In the genomic region with DNA sequence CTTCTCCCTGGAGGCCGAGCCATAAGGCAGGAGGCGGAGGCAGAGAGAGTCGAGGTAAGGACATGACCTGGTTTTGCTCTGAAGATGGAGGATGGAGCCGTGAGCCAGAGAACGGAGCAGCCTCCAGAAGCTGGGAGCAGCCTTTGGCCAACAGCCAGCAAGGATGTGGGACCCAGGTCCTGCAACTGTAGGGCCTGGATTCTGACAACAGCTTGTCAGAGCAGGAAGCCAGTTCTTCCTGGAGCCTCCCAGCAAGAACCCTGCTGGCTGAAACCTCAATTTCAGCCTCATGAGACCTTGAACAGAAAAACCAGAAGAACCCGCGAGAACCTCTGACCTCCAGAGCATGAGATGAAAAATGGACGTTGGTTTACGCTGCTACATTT, we compare ENCODE assay signal across 2 cellular contexts.
TF ChIP-seq lines count a peak whose summit lies in the region.

No MANE protein-coding gene starts in this region.

TF ChIP-seq in HCT116, 20 proteins besides CTCF, POLR2A, EP300 and RAD21:
- TF ChIP-seq ELF1 (IDR thresholded peaks at IDR 0.05; ENCODE audit: borderline replicate concordance, low read depth) (no peak), YY1 (IDR thresholded peaks at IDR 0.05; ENCODE audit: extremely low read depth, insufficient replicate concordance, low read depth, low read length) (no peak)

TF ChIP-seq in H1, 55 proteins besides CTCF, POLR2A, EP300 and RAD21:
- TF ChIP-seq FOSL1 (IDR thresholded peaks at IDR 0.05; ENCODE audit: insufficient read depth, low read depth, low read length) (no peak), EZH2 (IDR thresholded peaks at IDR 0.05; ENCODE audit: low read depth, low read length, severe bottlenecking) (no peak), SIX5 (IDR thresholded peaks at IDR 0.05; ENCODE audit: low read depth, low read length) (no peak), MAX (IDR thresholded peaks at IDR 0.05) (no peak), KDM4A (IDR thresholded peaks at IDR 0.05; ENCODE audit: low read depth, low read length, severe bottlenecking) (no peak), CHD7 (IDR thresholded peaks at IDR 0.05; ENCODE audit: insufficient replicate concordance, low read length) (no peak), RBBP5 (IDR thresholded peaks at IDR 0.05; ENCODE audit: borderline replicate concordance, low read depth, low read length) (no peak), TAF7 (optimal IDR thresholded peaks at IDR 0.05; ENCODE audit: borderline replicate concordance, low read depth, low read length) (no peak), BCL11A (IDR thresholded peaks at IDR 0.05; ENCODE audit: low read depth in 2 of 2, low read length in 2 of 2) (no peak), CHD1 (IDR thresholded peaks at IDR 0.05; ENCODE audit: low read depth, low read length) (no peak), SRF (IDR thresholded peaks at IDR 0.05; ENCODE audit: low read depth, low read length) (no peak), SUZ12 (IDR thresholded peaks at IDR 0.05; ENCODE audit: low read length) (no peak), SAP30 (IDR thresholded peaks at IDR 0.05; ENCODE audit: insufficient read depth, insufficient replicate concordance, low read length) (no peak), SP1 (IDR thresholded peaks at IDR 0.05; ENCODE audit: low read depth, low read length) (no peak)
